ENCODE assay signal across 8 cellular contexts in the genomic region with DNA sequence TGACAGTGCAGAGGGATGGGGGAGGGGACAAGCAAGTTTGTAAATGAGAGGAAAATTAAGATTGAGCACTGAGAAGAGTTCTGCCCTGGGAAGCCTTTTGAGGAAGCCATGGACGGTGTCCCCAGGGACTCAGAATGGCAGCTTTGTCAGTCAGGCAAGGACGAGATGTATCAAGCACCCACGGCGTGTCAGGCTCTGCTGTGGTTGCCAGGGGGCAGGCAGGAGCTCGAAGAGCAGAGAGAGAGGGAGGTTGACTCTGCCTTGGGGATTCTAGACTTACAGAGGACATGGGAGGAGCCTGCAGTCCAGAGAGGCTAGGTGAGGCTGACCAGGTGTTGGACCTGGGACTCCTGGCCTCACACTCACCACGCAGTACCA. TPM values are rescaled to one million over a fixed set of nuclear protein-coding genes. Genes with fewer than 3 reads are reported as not detected.
DNase-seq lines count a peak whose midpoint lies in the region; ATAC-seq and TF ChIP-seq lines count a peak whose summit lies in the region.

No MANE protein-coding gene starts in this region.

- CTCF ChIA-PET in naive thymus-derived CD4-positive, alpha-beta T cell (lab: Charles Lee): no interaction called here
- CTCF ChIA-PET in activated CD8-positive, alpha-beta memory T cell treated with anti-CD3 and anti-CD28 coated beads, Interleukin-2, amount 10 ng/mL, durations not matched to agents 7 days and 5 days (lab: Charles Lee): no interaction called here

- no peak overlapping the region for H3K4me3 Mint-ChIP-seq in naive thymus-derived CD4-positive, alpha-beta T cell
- H3K4me3 Mint-ChIP-seq in activated CD8-positive, alpha-beta memory T cell treated with anti-CD3 and anti-CD28 coated beads, Interleukin-2, amount 10 ng/mL, durations not matched to agents 7 days and 5 days: no peak overlapping the region
- H3K4me3 Mint-ChIP-seq in natural killer cell: no peak overlapping the region

- ATAC-seq in left lung (peak; percentile 58), natural killer cell (no peak)
- ATAC-seq in naive thymus-derived CD4-positive, alpha-beta T cell: no peak
- ATAC-seq in activated CD8-positive, alpha-beta memory T cell treated with anti-CD3 and anti-CD28 coated beads, Interleukin-2, amount 10 ng/mL, durations not matched to agents 7 days and 5 days: no peak

- H3K36me3 Mint-ChIP-seq in naive thymus-derived CD4-positive, alpha-beta T cell: no peaks in the 10 kb centered on the region
- no peaks in the 10 kb centered on the region for H3K36me3 Mint-ChIP-seq in activated CD8-positive, alpha-beta memory T cell treated with anti-CD3 and anti-CD28 coated beads, Interleukin-2, amount 10 ng/mL, durations not matched to agents 7 days and 5 days
- no peaks in the 10 kb centered on the region for H3K36me3 Mint-ChIP-seq in natural killer cell

- peaks cover 0 to 18% of the 10 kb centered on the region in 2 donors for H3K27me3 ChIP-seq in left lung
- H3K27me3 ChIP-seq in naive thymus-derived CD4-positive, alpha-beta T cell (ENCODE audit: control insufficient read depth in 2 of 2, insufficient read depth in 2 of 2, low read length in 2 of 2): no peaks in the 10 kb centered on the region

- POLR2A ChIA-PET in naive thymus-derived CD4-positive, alpha-beta T cell (lab: Charles Lee): no interaction called here

- H3K27ac ChIP-seq in left lung: no peak overlapping the region
- H3K27ac ChIP-seq in naive thymus-derived CD4-positive, alpha-beta T cell (ENCODE audit: low read depth, low read length): no peak overlapping the region

- in situ Hi-C loops in astrocyte of the spinal cord (cut with HindIII; ENCODE audit: low sequenced_read_pairs): no loop called here

- no peak overlapping the region for H3K27ac Mint-ChIP-seq in naive thymus-derived CD4-positive, alpha-beta T cell
- no peak overlapping the region for H3K27ac Mint-ChIP-seq in activated CD8-positive, alpha-beta memory T cell treated with anti-CD3 and anti-CD28 coated beads, Interleukin-2, amount 10 ng/mL, durations not matched to agents 7 days and 5 days
- H3K27ac Mint-ChIP-seq in natural killer cell: no peak overlapping the region

- peak; percentile 12 for TF ChIP-seq CTCF in astrocyte of the spinal cord (IDR thresholded peaks at IDR 0.05; ENCODE audit: low read depth, low read length)
- no peak for TF ChIP-seq CTCF in left lung (IDR thresholded peaks at IDR 0.05)
- TF ChIP-seq CTCF in natural killer cell (IDR thresholded peaks at IDR 0.05): no peak

- peaks cover 0 to 7% (median 0%) of the 10 kb centered on the region in 7 donors for H3K4me1 Mint-ChIP-seq in naive thymus-derived CD4-positive, alpha-beta T cell
- no peaks in the 10 kb centered on the region for H3K4me1 Mint-ChIP-seq in activated CD8-positive, alpha-beta memory T cell treated with anti-CD3 and anti-CD28 coated beads, Interleukin-2, amount 10 ng/mL, durations not matched to agents 7 days and 5 days
- no peaks in the 10 kb centered on the region for H3K4me1 Mint-ChIP-seq in natural killer cell

- H3K9me3 Mint-ChIP-seq in naive thymus-derived CD4-positive, alpha-beta T cell: peaks cover 0 to 4% (median 0%) of the 10 kb centered on the region in 11 donors
- H3K9me3 Mint-ChIP-seq in activated CD8-positive, alpha-beta memory T cell treated with anti-CD3 and anti-CD28 coated beads, Interleukin-2, amount 10 ng/mL, durations not matched to agents 7 days and 5 days (ENCODE audit: low read depth): no peaks in the 10 kb centered on the region
- H3K9me3 Mint-ChIP-seq in natural killer cell: no peaks in the 10 kb centered on the region

- H3K27me3 Mint-ChIP-seq in naive thymus-derived CD4-positive, alpha-beta T cell: peaks cover 4 to 41% (median 21%) of the 10 kb centered on the region in 5 donors
- H3K27me3 Mint-ChIP-seq in activated CD8-positive, alpha-beta memory T cell treated with anti-CD3 and anti-CD28 coated beads, Interleukin-2, amount 10 ng/mL, durations not matched to agents 7 days and 5 days: peaks cover 24% of the 10 kb centered on the region
- H3K27me3 Mint-ChIP-seq in natural killer cell (ENCODE audit: low read depth in 2 of 2): peaks cover 9 to 16% of the 10 kb centered on the region in 2 donors

- no peaks in the 10 kb centered on the region for H3K9me3 ChIP-seq in left lung
- H3K9me3 ChIP-seq in naive thymus-derived CD4-positive, alpha-beta T cell (ENCODE audit: control insufficient read depth in 2 of 3, low read length in 3 of 3): no peaks in the 10 kb centered on the region

- H3K4me1 ChIP-seq in left lung: no peaks in the 10 kb centered on the region
- no peaks in the 10 kb centered on the region for H3K4me1 ChIP-seq in naive thymus-derived CD4-positive, alpha-beta T cell (ENCODE audit: control insufficient read depth in 2 of 2, insufficient read depth in 2 of 2, low read length in 2 of 2)

- DNase-seq in COLO668 (lab: John Stamatoyannopoulos, UW; ENCODE audit: unreplicated experiment): peak; percentile 57
- peak; percentile 38 for DNase-seq in NCI-H1092 (lab: John Stamatoyannopoulos, UW)
- DNase-seq in astrocyte of the spinal cord (ENCODE audit: low read depth, low spot score): no peak
- DNase-seq in left lung: no peak
- DNase-seq in naive thymus-derived CD4-positive, alpha-beta T cell: no peak
- DNase-seq in activated CD8-positive, alpha-beta memory T cell treated with anti-CD3 and anti-CD28 coated beads, Interleukin-2, amount 10 ng/mL, durations not matched to agents 7 days and 5 days: no peak
- no peak for DNase-seq in natural killer cell
- DNase-seq in stimulated activated CD4-positive, alpha-beta T cell treated with anti-CD3 and anti-CD28 coated beads, Interleukin-4, amount 100 ng/mL, for 24 hours: no peak

- no peaks in the 10 kb centered on the region for H3K36me3 ChIP-seq in left lung
- no peaks in the 10 kb centered on the region for H3K36me3 ChIP-seq in naive thymus-derived CD4-positive, alpha-beta T cell (ENCODE audit: control insufficient read depth in 2 of 3, insufficient read depth in 3 of 3, low read length in 3 of 3)

- intact Hi-C loops in left lung (cut with DNase I) (no loop called here), natural killer cell (cut with micrococcal nuclease) (no loop called here)
- intact Hi-C loops in naive thymus-derived CD4-positive, alpha-beta T cell (cut with micrococcal nuclease): no loop called here

- H3K4me3 ChIP-seq in astrocyte of the spinal cord (ENCODE audit: low read depth, low read length) (no peak overlapping the region), left lung (no peak overlapping the region)
- H3K4me3 ChIP-seq in naive thymus-derived CD4-positive, alpha-beta T cell (ENCODE audit: low read length): no peak overlapping the region

RNA-seq across cellular contexts. Expression of gene SYT7, which starts 29.1 kb away (rescaled TPM):
- total RNA-seq in left lung: 1 to 10 TPM; 2.1 to 6.4 TPM
- under 1 TPM in 2 of 5 experiments, not detected in 3; 0.08 to 0.44 TPM for total RNA-seq in naive thymus-derived CD4-positive, alpha-beta T cell
- polyA plus RNA-seq in naive thymus-derived CD4-positive, alpha-beta T cell: not detected
- not detected for total RNA-seq in activated CD8-positive, alpha-beta memory T cell treated with anti-CD3 and anti-CD28 coated beads, Interleukin-2, amount 10 ng/mL, durations not matched to agents 7 days and 5 days
- total RNA-seq in natural killer cell: under 1 TPM in 1 of 3 donors, not detected in 2; 0.07 TPM

Comparison
In these comparisons a context has a peak if more than half of its experiments do, and no peak if none do; other contexts are left out.
1. DNase-seq: peak in COLO668 (single experiment) and NCI-H1092 (single experiment); none in astrocyte of the spinal cord (single experiment), left lung (0 of 2), naive thymus-derived CD4-positive, alpha-beta T cell (0 of 9), activated CD8-positive, alpha-beta memory T cell treated with anti-CD3 and anti-CD28 coated beads, Interleukin-2, amount 10 ng/mL, durations not matched to agents 7 days and 5 days (single experiment), natural killer cell (single experiment) and stimulated activated CD4-positive, alpha-beta T cell treated with anti-CD3 and anti-CD28 coated beads, Interleukin-4, amount 100 ng/mL, for 24 hours (single experiment).